Comparison of ENCODE assay signal across 28 cellular contexts in the genomic region with DNA sequence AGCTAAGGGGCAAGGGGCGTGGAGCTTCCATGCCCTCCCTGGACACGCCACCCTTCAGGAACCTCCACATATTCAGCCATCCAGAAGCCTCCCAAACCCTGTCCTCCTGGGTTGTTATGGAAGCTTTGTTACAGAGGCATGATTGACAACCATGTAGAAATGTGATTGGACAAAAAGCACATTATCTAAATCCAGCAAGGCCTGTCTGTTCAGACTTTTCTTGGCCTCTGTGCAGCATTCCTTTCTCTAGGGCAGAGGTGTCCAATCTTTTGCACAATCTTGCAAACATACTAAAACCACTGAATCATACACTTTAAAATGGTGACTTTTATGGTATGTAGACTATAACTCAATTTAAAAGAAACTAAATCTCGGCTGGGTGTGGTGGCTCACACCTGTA. TPM values are rescaled to one million over a fixed set of nuclear protein-coding genes. Genes with fewer than 3 reads are reported as not detected.
DNase-seq lines count a peak whose midpoint lies in the region; ATAC-seq and TF ChIP-seq lines count a peak whose summit lies in the region.
"Had no signal": no experiment of that assay in that cellular context is flagged by ENCODE, and none has a peak within 500 bp of the region (broad histone marks: within the 10 kb centered on the region; RNA-seq: fewer than 3 reads in every experiment).

No MANE protein-coding gene starts in this region.

- no peak for TF ChIP-seq POLR2A in vagina (IDR thresholded peaks at IDR 0.05)

- peak overlapping the region; percentile 56 for H3K9ac ChIP-seq in adipocyte (ENCODE audit: low read length)
- H3K9ac ChIP-seq: neural progenitor cell had no signal

- H3K4me3 ChIP-seq in adipocyte (ENCODE audit: low read length): peak overlapping the region; percentile 37
- no peak overlapping the region for H3K4me3 ChIP-seq in vagina
- H3K4me3 ChIP-seq: body of pancreas, neural progenitor cell, upper lobe of left lung had no signal

- H3K27ac ChIP-seq in epithelial cell of prostate (peak overlapping the region; percentile 26), foreskin keratinocyte (no peak overlapping the region), vagina (no peak overlapping the region)
- H3K27ac ChIP-seq: body of pancreas, neural progenitor cell, upper lobe of left lung, WERI-Rb-1 had no signal

- H3K4me1 ChIP-seq in adipocyte (ENCODE audit: control insufficient read depth, insufficient read depth, low read length): peaks cover 27% of the 10 kb centered on the region
- H3K4me1 ChIP-seq in foreskin keratinocyte: no peaks in the 10 kb centered on the region
- H3K4me1 ChIP-seq in vagina: no peaks in the 10 kb centered on the region
- H3K4me1 ChIP-seq: body of pancreas, neural progenitor cell, upper lobe of left lung had no signal

- intact Hi-C loops in sciatic nerve (cut with DNase I) (no loop called here), vagina (cut with DNase I) (no loop called here)

- DNase-seq in GM04504 (ENCODE audit: low read depth) (peak; percentile 23), adipocyte (ENCODE audit: low read depth) (peak; percentile 70), epithelial cell of prostate (ENCODE audit: low read depth, low spot score) (peak; percentile 34), foreskin keratinocyte (peak; percentile 37 to 73), sciatic nerve (ENCODE audit: low spot score) (no peak), vagina (ENCODE audit: extremely low spot score in 2 of 2) (no peak), DMS53 treated with DMSO at 0.1 percent for 48 hours (lab: John Stamatoyannopoulos, UW; ENCODE audit: unreplicated experiment) (no peak)
- DNase-seq: activated CD4-positive, alpha-beta T cell treated with anti-CD3 and anti-CD28 coated beads, Interleukin-2, amount 10 ng/mL, durations not matched to agents 24 days and 14 days; activated gamma-delta T cell treated with Interleukin-2 at 50 U/mL for 16 hours; activated T-cell treated with anti-CD3 and anti-CD28 coated beads, Interleukin-2, amount 50 U/mL, for 4 hours; body of pancreas; CD8-positive, alpha-beta T cell; DMS153; effector CD4-positive, alpha-beta T cell; erythroblast; glutamatergic neuron; Kasumi-1; NCI-H1694; NCI-H2171; NCI-H524 treated with DMSO at 0.1 percent for 48 hours; right cardiac atrium; SHP77 treated with DMSO at 0.1 percent for 48 hours; stimulated activated CD4-positive, alpha-beta T cell treated with anti-CD3 and anti-CD28 coated beads, Interleukin-2, amount 100 ng/mL, for 48 hours; T1000; upper lobe of left lung; WERI-Rb-1 had no signal

- no peaks in the 10 kb centered on the region for H3K27me3 ChIP-seq in adipocyte (replicated peaks; ENCODE audit: control insufficient read depth, insufficient read depth, low read length)
- H3K27me3 ChIP-seq in foreskin keratinocyte: no peaks in the 10 kb centered on the region
- no peaks in the 10 kb centered on the region for H3K27me3 ChIP-seq in vagina
- H3K27me3 ChIP-seq: body of pancreas, neural progenitor cell, upper lobe of left lung had no signal

- H3K9me3 ChIP-seq in adipocyte (ENCODE audit: control insufficient read depth, low read length) (peaks cover 2% of the 10 kb centered on the region), vagina (no peaks in the 10 kb centered on the region)
- H3K9me3 ChIP-seq: body of pancreas, upper lobe of left lung had no signal

- TF ChIP-seq CTCF in foreskin keratinocyte (conservative IDR thresholded peaks at IDR 0.05): no peak
- no peak for TF ChIP-seq CTCF in vagina (IDR thresholded peaks at IDR 0.05)

- ATAC-seq in foreskin keratinocyte (no peak), sciatic nerve (no peak), GM19455 (IDR thresholded peaks at IDR 0.05; ENCODE audit: unreplicated experiment) (no peak)
- ATAC-seq: activated T-cell treated with anti-CD3 and anti-CD28 coated beads, Interleukin-2, amount 50 U/mL, for 4 hours; body of pancreas; CD8-positive, alpha-beta T cell; right cardiac atrium had no signal

- H3K36me3 ChIP-seq in adipocyte (ENCODE audit: control insufficient read depth, insufficient read depth, low read length, severe bottlenecking) (peaks cover 4% of the 10 kb centered on the region), vagina (peaks cover 0 to under 1% of the 10 kb centered on the region in 2 donors)
- H3K36me3 ChIP-seq: neural progenitor cell, upper lobe of left lung, WERI-Rb-1 had no signal

RNA-seq across cellular contexts. Expression of a gene that starts 12.7 kb away (rescaled TPM):
- total RNA-seq in foreskin keratinocyte (26.2 and 26.5 TPM in 2 replicates), sciatic nerve (21.3 TPM), vagina (26.5 TPM)
- polyA plus RNA-seq in foreskin keratinocyte: 12.6 and 13.9 TPM in 2 replicates

RNA-seq across cellular contexts. Expression of a gene that starts 21.9 kb away (rescaled TPM):
- total RNA-seq in foreskin keratinocyte (59.0 and 59.4 TPM in 2 replicates), sciatic nerve (47.6 TPM), vagina (35.8 TPM)
- polyA plus RNA-seq in foreskin keratinocyte: 61.2 and 65.4 TPM in 2 replicates

RNA-seq across cellular contexts. Expression of a gene that starts 53.7 kb away (rescaled TPM):
- total RNA-seq in foreskin keratinocyte (12.8 and 13.8 TPM in 2 replicates), sciatic nerve (9.8 TPM), vagina (9.8 TPM)
- polyA plus RNA-seq in foreskin keratinocyte: 5.4 and 6.5 TPM in 2 replicates

Comparison
In these comparisons a context has a peak if more than half of its experiments do, and no peak if none do; other contexts are left out.
1. DNase-seq: peak in GM04504 (single experiment), adipocyte (single experiment), epithelial cell of prostate (single experiment) and foreskin keratinocyte (2 of 2); none in sciatic nerve (single experiment), vagina (0 of 2) and DMS53 treated with DMSO at 0.1 percent for 48 hours (single experiment).